8 cellular contexts compared by ENCODE assay signal in the genomic region with DNA sequence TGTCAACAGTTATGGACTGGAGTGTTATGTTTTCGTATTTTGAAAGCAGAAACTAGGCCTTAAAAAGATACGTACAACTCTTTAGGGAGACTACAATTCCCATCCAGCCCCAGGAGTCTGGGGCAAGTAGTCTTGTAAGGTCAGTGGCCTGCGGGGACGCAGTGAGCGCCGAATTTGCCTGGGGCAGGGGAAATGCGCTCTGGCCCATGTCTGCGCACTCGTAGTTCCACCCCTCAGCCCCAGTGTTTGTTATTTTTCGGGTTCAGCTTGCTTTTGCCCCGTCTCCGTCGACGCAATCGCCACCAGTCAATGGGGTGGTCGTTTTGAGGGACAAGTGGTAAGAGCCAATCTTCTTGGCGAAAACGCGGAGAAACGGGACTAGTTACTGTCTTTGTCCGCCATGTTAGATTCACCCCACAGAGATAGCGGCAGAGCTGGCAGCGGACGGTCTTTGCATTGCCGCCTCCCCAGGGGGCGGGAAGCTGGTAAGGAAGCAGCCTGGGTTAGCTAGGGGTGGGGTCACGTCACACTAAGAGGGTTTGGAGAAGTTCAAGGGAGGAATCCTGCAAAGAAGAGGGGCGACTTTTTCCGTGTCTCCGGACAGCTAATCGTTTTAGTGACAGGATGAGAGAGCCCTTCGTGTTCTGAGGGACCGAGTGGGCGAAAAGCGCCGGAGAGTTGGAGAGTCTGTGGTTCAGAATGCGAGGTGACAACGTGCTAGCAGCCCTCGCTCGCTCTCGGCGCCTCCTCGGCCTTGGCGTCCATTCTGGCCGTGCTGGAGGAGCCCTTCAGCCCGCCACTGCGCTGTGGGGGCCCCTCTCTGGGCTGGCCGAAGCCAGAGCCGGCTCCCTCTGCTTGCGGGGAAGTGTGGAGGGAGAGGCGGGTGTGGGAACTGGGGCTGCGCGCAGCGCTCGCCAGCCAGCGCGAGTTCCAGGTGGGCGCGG. TPM values are rescaled to one million over a fixed set of nuclear protein-coding genes. Genes with fewer than 3 reads are reported as not detected.
DNase-seq lines count a peak whose midpoint lies in the region; ATAC-seq and TF ChIP-seq lines count a peak whose summit lies in the region.

No MANE protein-coding gene starts in this region.

- no peaks in the 10 kb centered on the region for H3K9me3 Mint-ChIP-seq in activated naive CD4-positive, alpha-beta T cell treated with anti-CD3 and anti-CD28 coated beads, Interleukin-2, amount 50 U/mL, for 72 hours

- TF ChIP-seq POLR2A in testis (IDR thresholded peaks at IDR 0.05), result no peak

- H3K36me3 ChIP-seq in kidney epithelial cell (ENCODE audit: control insufficient read depth, insufficient read depth, low read length) (no peaks in the 10 kb centered on the region), testis (ENCODE audit: low read depth, missing control alignments) (no peaks in the 10 kb centered on the region)

- intact Hi-C loops in testis (cut with DNase I; ENCODE audit: low total_unique reads), result no loop called here

- TF ChIP-seq CTCF in AG04450 (IDR thresholded peaks at IDR 0.05; ENCODE audit: low read depth, low read length), result no peak
- TF ChIP-seq CTCF in kidney epithelial cell (IDR thresholded peaks at IDR 0.05; ENCODE audit: insufficient read depth, low read length, poor library complexity, severe bottlenecking), result no peak
- no peak for TF ChIP-seq CTCF in testis (IDR thresholded peaks at IDR 0.05)

- H3K9me3 ChIP-seq in AG04450 (ENCODE audit: control insufficient read depth, insufficient read depth, low read length) (peaks cover 6% of the 10 kb centered on the region; the same call in 1 of the 2 replicates), testis (no peaks in the 10 kb centered on the region)

- peaks cover 25 to 48% of the 10 kb centered on the region in 2 donors for H3K36me3 Mint-ChIP-seq in activated naive CD4-positive, alpha-beta T cell treated with anti-CD3 and anti-CD28 coated beads, Interleukin-2, amount 50 U/mL, for 72 hours

- no peak for ATAC-seq in activated naive CD4-positive, alpha-beta T cell treated with anti-CD3 and anti-CD28 coated beads, Interleukin-2, amount 50 U/mL, for 72 hours
- no peak for ATAC-seq in GM19328 (IDR thresholded peaks at IDR 0.05; ENCODE audit: unreplicated experiment)

- POLR2A ChIA-PET in AG04450 (lab: Yijun Ruan, JAX), result no interaction called here

- peak overlapping the region; percentile 94 to 96 for H3K27ac Mint-ChIP-seq in activated naive CD4-positive, alpha-beta T cell treated with anti-CD3 and anti-CD28 coated beads, Interleukin-2, amount 50 U/mL, for 72 hours

- peaks cover 10% of the 10 kb centered on the region for H3K4me1 ChIP-seq in testis

- CTCF ChIA-PET in AG04450 (lab: Charles Lee), result no interaction called here

- WGBS in testis, 2 donors, result 61 to 68% methylated on average over 46 to 59 of the region's 59 CpGs

- H3K27ac ChIP-seq in AG04450 (ENCODE audit: low read depth, low read length) (peak overlapping the region; percentile 69), testis (peak overlapping the region; percentile 36 to 55)

- H3K27me3 ChIP-seq in AG04450 (ENCODE audit: control insufficient read depth, insufficient read depth, low read length) (no peaks in the 10 kb centered on the region), kidney epithelial cell (ENCODE audit: control insufficient read depth, insufficient read depth, low read length) (no peaks in the 10 kb centered on the region), testis (no peaks in the 10 kb centered on the region)

- DNase-seq in AG04450 (ENCODE audit: low read depth, low spot score) (no peak), HuH-7 (ENCODE audit: low spot score) (peak; percentile 49), kidney epithelial cell (ENCODE audit: low read depth) (no peak), testis (no peak), NAMALWA (ENCODE audit: low spot score) (no peak)
- DNase-seq in activated naive CD4-positive, alpha-beta T cell treated with anti-CD3 and anti-CD28 coated beads, Interleukin-2, amount 50 U/mL, for 72 hours (ENCODE audit: low spot score in 2 of 2), result no peak
- no peak for DNase-seq in effector CD4-positive, alpha-beta T cell

- peak overlapping the region; percentile 89 for H3K4me3 ChIP-seq in AG04450 (ENCODE audit: low read depth, low read length)
- peak overlapping the region; percentile 86 for H3K4me3 ChIP-seq in kidney epithelial cell (ENCODE audit: low read depth, low read length)
- peak overlapping the region; percentile 61 to 82 for H3K4me3 ChIP-seq in testis

RNA-seq across cellular contexts. Expression of a gene that starts 1.1 kb away (rescaled TPM):
- 5.1 and 8.1 TPM in 2 replicates for polyA plus RNA-seq in AG04450 (2011; rRNA removed)
- 15.2 and 17.5 TPM in 2 replicates for polyA minus RNA-seq in AG04450 (2011; rRNA and poly(A)+ RNA removed)
- total RNA-seq in activated naive CD4-positive, alpha-beta T cell treated with anti-CD3 and anti-CD28 coated beads, Interleukin-2, amount 50 U/mL, for 72 hours, result 100 to 1,000 TPM in 1 of 2 donors, 10 to 100 TPM in 1; 74.0 to 126 TPM
- 9.3 and 11.4 TPM in 2 replicates for total RNA-seq in kidney epithelial cell
- 10 to 100 TPM; 28.6 to 47.7 TPM for total RNA-seq in testis
- polyA plus RNA-seq in testis (ENCODE audit: insufficient read depth, low read depth, low replicate concordance), result 20.9 TPM

RNA-seq across cellular contexts. Expression of a gene that starts 44.8 kb away (rescaled TPM):
- polyA plus RNA-seq in AG04450 (2011; rRNA removed) (103 and 107 TPM in 2 replicates), testis (ENCODE audit: insufficient read depth, low read depth, low replicate concordance) (302 TPM)
- 128 and 139 TPM in 2 replicates for polyA minus RNA-seq in AG04450 (2011; rRNA and poly(A)+ RNA removed)
- 10 to 100 TPM; 56.7 to 89.2 TPM for total RNA-seq in activated naive CD4-positive, alpha-beta T cell treated with anti-CD3 and anti-CD28 coated beads, Interleukin-2, amount 50 U/mL, for 72 hours
- total RNA-seq in kidney epithelial cell (60.5 and 64.1 TPM in 2 replicates), testis (100 to 1,000 TPM; 146 to 244 TPM)
